15 cellular contexts compared by ENCODE assay signal in genomic region chr1:57450981-57451380, GRCh38. TPM values are rescaled to one million over a fixed set of nuclear protein-coding genes. Genes with fewer than 3 reads are reported as not detected.
A peak's percentile ranks its signal among the peaks of the same experiment; 100 is the strongest.
DNase-seq lines count a peak whose midpoint lies in the region; ATAC-seq and TF ChIP-seq lines count a peak whose summit lies in the region.
"Had no signal": no experiment of that assay in that cellular context is flagged by ENCODE, and none has a peak within 500 bp of the region (broad histone marks: within the 10 kb centered on the region; RNA-seq: fewer than 3 reads in every experiment).

No MANE protein-coding gene starts in this region.

- H3K4me3 Mint-ChIP-seq in WTC11, result no peak overlapping the region
- H3K4me3 Mint-ChIP-seq: CD14-positive monocyte; CD8-positive, alpha-beta T cell had no signal

- CTCF ChIA-PET in WTC11 (lab: Charles Lee), result interaction anchor here (0.6 kb wide), 1 partner anchor 232 kb away, joined by 5 read pairs; no protein-coding TSS in a partner anchor

- DNase-seq in Right ventricle myocardium inferior (ENCODE audit: missing footprints) (peak; percentile 20), Right ventricle myocardium superior (no peak), WTC11 (ENCODE audit: low spot score) (peak; percentile 13), iPS-NIHi7 (ENCODE audit: extremely low spot score) (peak; percentile 15), NCI-H1436 (lab: John Stamatoyannopoulos, UW) (no peak), CD1c-positive myeloid dendritic cell (ENCODE audit: extremely low spot score) (no peak)
- DNase-seq: 8988T; Calu3; CD8-positive, alpha-beta T cell; DMS79 treated with DMSO at 0.1 percent for 48 hours had no signal

- no peak for ATAC-seq in Right ventricle myocardium inferior
- no peak for ATAC-seq in Right ventricle myocardium superior (ENCODE audit: poor library complexity)
- peak; percentile 90 for ATAC-seq in WTC11
- ATAC-seq in GM19351 (IDR thresholded peaks at IDR 0.05; ENCODE audit: unreplicated experiment), result no peak
- ATAC-seq: CD8-positive, alpha-beta T cell; GM12878 had no signal

- peaks cover 3% of the 10 kb centered on the region; the same call in 1 of the 2 replicates for H3K9me3 Mint-ChIP-seq in WTC11
- H3K9me3 Mint-ChIP-seq: CD8-positive, alpha-beta T cell had no signal

- peaks cover 19% of the 10 kb centered on the region for H3K27me3 Mint-ChIP-seq in WTC11 (ENCODE audit: low read depth)

- no peak overlapping the region for H3K27ac Mint-ChIP-seq in WTC11
- H3K27ac Mint-ChIP-seq: CD14-positive monocyte; CD8-positive, alpha-beta T cell had no signal

- H3K4me1 Mint-ChIP-seq in WTC11, result peaks cover 27% of the 10 kb centered on the region
- H3K4me1 Mint-ChIP-seq: CD14-positive monocyte had no signal

- no peak for TF ChIP-seq CTCF in WTC11 (IDR thresholded peaks at IDR 0.05)

- H3K36me3 Mint-ChIP-seq in WTC11, result no peaks in the 10 kb centered on the region
- H3K36me3 Mint-ChIP-seq: CD14-positive monocyte; CD8-positive, alpha-beta T cell had no signal

- intact Hi-C loops in Right ventricle myocardium inferior (cut with DNase I) (no loop called here), Right ventricle myocardium superior (cut with DNase I) (no loop called here)

- POLR2A ChIA-PET in WTC11 (lab: Charles Lee), result no interaction called here

TF ChIP-seq in WTC11, 78 proteins besides CTCF, POLR2A, EP300 and RAD21:
- peak; percentile 79 for TF ChIP-seq ZNF423 (CRISPR knock-in tag; IDR thresholded peaks at IDR 0.05)
- TF ChIP-seq PREB (CRISPR knock-in tag; IDR thresholded peaks at IDR 0.05; ENCODE audit: borderline replicate concordance), result no peak
TF ChIP-seq in WTC11: peak in this region for 1.

RNA-seq across cellular contexts. Expression of gene DAB1, which starts 27.1 kb away (rescaled TPM):
- total RNA-seq in Right ventricle myocardium inferior (9.0 TPM), Right ventricle myocardium superior (3.8 TPM), WTC11 (2021) (10.7 to 12.3 TPM (median 12.1 TPM) in 3 replicates)
- total RNA-seq: Calu3, G401, HT-29 had no signal

Comparison
In these comparisons a context has a peak if more than half of its experiments do, and no peak if none do; other contexts are left out.
1. DNase-seq: peak in Right ventricle myocardium inferior (single experiment), WTC11 (single experiment) and iPS-NIHi7 (single experiment); none in Right ventricle myocardium superior (single experiment), NCI-H1436 (single experiment) and CD1c-positive myeloid dendritic cell (single experiment).